ENCODE assay signal across 8 cellular contexts in the genomic region with DNA sequence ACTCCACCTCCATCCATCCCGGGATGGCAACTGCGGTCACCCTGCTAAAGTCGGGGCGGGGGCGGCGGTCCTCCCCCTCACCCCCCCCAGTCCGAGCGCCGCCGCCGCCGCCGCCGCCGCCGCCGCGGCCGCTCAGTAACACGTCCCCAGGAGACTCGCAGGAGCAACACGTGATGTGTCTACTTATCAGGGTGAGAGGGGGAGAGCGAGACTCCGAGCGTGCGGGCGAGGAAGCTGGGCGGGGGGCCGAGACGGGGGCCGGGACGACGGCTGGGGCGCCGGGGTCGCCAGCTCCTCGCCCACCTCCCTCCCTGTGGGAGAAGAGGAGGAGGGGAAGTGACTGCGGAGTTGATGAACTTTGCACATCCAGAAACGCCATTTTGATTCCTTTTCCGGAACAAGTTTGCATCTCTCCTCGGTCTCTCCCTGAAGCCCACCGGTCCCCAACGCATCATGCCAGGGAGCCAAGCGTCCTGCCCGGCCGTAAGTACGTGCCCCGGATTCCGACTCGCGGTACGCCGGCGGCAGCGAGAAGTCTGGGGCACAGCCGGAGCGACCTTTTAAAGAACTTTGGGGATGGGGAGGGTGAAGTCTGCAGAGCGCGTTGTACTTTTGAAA. TPM values are rescaled to one million over a fixed set of nuclear protein-coding genes. Genes with fewer than 3 reads are reported as not detected.
A peak's percentile ranks its signal among the peaks of the same experiment; 100 is the strongest.
DNase-seq lines count a peak whose midpoint lies in the region; ATAC-seq and TF ChIP-seq lines count a peak whose summit lies in the region.

A gene with protein sequence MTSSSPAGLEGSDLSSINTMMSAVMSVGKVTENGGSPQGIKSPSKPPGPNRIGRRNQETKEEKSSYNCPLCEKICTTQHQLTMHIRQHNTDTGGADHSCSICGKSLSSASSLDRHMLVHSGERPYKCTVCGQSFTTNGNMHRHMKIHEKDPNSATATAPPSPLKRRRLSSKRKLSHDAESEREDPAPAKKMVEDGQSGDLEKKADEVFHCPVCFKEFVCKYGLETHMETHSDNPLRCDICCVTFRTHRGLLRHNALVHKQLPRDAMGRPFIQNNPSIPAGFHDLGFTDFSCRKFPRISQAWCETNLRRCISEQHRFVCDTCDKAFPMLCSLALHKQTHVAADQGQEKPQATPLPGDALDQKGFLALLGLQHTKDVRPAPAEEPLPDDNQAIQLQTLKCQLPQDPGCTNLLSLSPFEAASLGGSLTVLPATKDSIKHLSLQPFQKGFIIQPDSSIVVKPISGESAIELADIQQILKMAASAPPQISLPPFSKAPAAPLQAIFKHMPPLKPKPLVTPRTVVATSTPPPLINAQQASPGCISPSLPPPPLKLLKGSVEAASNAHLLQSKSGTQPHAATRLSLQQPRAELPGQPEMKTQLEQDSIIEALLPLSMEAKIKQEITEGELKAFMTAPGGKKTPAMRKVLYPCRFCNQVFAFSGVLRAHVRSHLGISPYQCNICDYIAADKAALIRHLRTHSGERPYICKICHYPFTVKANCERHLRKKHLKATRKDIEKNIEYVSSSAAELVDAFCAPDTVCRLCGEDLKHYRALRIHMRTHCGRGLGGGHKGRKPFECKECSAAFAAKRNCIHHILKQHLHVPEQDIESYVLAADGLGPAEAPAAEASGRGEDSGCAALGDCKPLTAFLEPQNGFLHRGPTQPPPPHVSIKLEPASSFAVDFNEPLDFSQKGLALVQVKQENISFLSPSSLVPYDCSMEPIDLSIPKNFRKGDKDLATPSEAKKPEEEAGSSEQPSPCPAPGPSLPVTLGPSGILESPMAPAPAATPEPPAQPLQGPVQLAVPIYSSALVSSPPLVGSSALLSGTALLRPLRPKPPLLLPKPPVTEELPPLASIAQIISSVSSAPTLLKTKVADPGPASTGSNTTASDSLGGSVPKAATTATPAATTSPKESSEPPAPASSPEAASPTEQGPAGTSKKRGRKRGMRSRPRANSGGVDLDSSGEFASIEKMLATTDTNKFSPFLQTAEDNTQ (N-terminal part only) (plus strand): TSS at position 384 of the 618 bp plus-strand sequence. CDS start 73,951 bp downstream, outside the sequence.

- peak within 1 kb of the TSS; percentile 88 for H3K4me3 Mint-ChIP-seq in activated T-helper 17 cell treated with anti-CD3 and anti-CD28 coated beads, Interleukin-2, amount 50 U/mL, for 72 hours
- H3K4me3 Mint-ChIP-seq in nephron = peak within 1 kb of the TSS; percentile 94 to 95 (median 95)

- no peaks in the 10 kb centered on the region for H3K9me3 ChIP-seq in BLaER1 treated with 17β-estradiol and CSF1 and Interleukin-3, amounts not matched to agents 10 nM and 100 nM (replicated peaks in 1 of 11)
- H3K9me3 ChIP-seq in thoracic aorta = no peaks in the 10 kb centered on the region

- no peaks in the 10 kb centered on the region; a peak in 1 of 22 replicates for H3K36me3 ChIP-seq in BLaER1 treated with 17β-estradiol and CSF1 and Interleukin-3, amounts not matched to agents 10 nM and 100 nM
- no peaks in the 10 kb centered on the region for H3K36me3 ChIP-seq in thoracic aorta

- peak within 1 kb of the TSS; percentile 74 to 94 (median 89) for H3K4me2 ChIP-seq in BLaER1 treated with 17β-estradiol and CSF1 and Interleukin-3, amounts not matched to agents 10 nM and 100 nM

- peak; percentile 53 for ATAC-seq in HG03442 (IDR thresholded peaks at IDR 0.05; ENCODE audit: unreplicated experiment)
- ATAC-seq in activated T-helper 17 cell treated with anti-CD3 and anti-CD28 coated beads, Interleukin-2, amount 50 U/mL, for 72 hours (replicated peaks) = peak; percentile 67
- peak; percentile 60 for ATAC-seq in thoracic aorta (ENCODE audit: insufficient number of reproducible peaks, low FRiP score, low read depth)

- H3K36me3 Mint-ChIP-seq in activated T-helper 17 cell treated with anti-CD3 and anti-CD28 coated beads, Interleukin-2, amount 50 U/mL, for 72 hours (ENCODE audit: low read depth) = peaks cover 15% of the 10 kb centered on the region
- H3K36me3 Mint-ChIP-seq in nephron (ENCODE audit: low read depth) = no peaks in the 10 kb centered on the region

- H3K27ac ChIP-seq in BLaER1 treated with 17β-estradiol and CSF1 and Interleukin-3, amounts not matched to agents 10 nM and 100 nM = peak within 1 kb of the TSS; percentile 86 to 98 (median 94)
- H3K27ac ChIP-seq in thoracic aorta = peak within 1 kb of the TSS; percentile 85 to 91

- H4K20me1 ChIP-seq in BLaER1 treated with 17β-estradiol and CSF1 and Interleukin-3, amounts not matched to agents 10 nM and 100 nM = peaks cover 32 to 36% (median 34%) of the 10 kb centered on the region in 11 experiments

- TF ChIP-seq CTCF in fibroblast of mammary gland (conservative IDR thresholded peaks at IDR 0.05; ENCODE audit: control insufficient read depth, insufficient read depth, low read depth, low read length) (no peak), nephron (IDR thresholded peaks at IDR 0.05; ENCODE audit: unreplicated experiment in 3 of 3) (no peak), thoracic aorta (IDR thresholded peaks at IDR 0.05) (no peak)

- H3K4me3 ChIP-seq in BLaER1 treated with 17β-estradiol and CSF1 and Interleukin-3, amounts not matched to agents 10 nM and 100 nM = peak within 1 kb of the TSS; percentile 85 to 98 (median 93)
- peak within 1 kb of the TSS; percentile 95 for H3K4me3 ChIP-seq in fibroblast of mammary gland (ENCODE audit: control insufficient read depth, low read depth, low read length)
- H3K4me3 ChIP-seq in thoracic aorta = peak within 1 kb of the TSS; percentile 100

- H3K27me3 Mint-ChIP-seq in activated T-helper 17 cell treated with anti-CD3 and anti-CD28 coated beads, Interleukin-2, amount 50 U/mL, for 72 hours = no peaks in the 10 kb centered on the region
- H3K27me3 Mint-ChIP-seq in nephron (ENCODE audit: low read depth) = peaks cover 4% of the 10 kb centered on the region

- peak; percentile 78 for DNase-seq in GM19240 (ENCODE audit: insufficient read length, low spot score)
- peak; percentile 53 for DNase-seq in fibroblast of mammary gland (ENCODE audit: low read depth)
- DNase-seq in thoracic aorta (ENCODE audit: low spot score) = no peak

- peaks cover 37% of the 10 kb centered on the region for H3K4me1 Mint-ChIP-seq in activated T-helper 17 cell treated with anti-CD3 and anti-CD28 coated beads, Interleukin-2, amount 50 U/mL, for 72 hours
- H3K4me1 Mint-ChIP-seq in nephron = peaks cover 39% of the 10 kb centered on the region

- H3K27ac Mint-ChIP-seq in activated T-helper 17 cell treated with anti-CD3 and anti-CD28 coated beads, Interleukin-2, amount 50 U/mL, for 72 hours = peak within 1 kb of the TSS; percentile 92
- peak within 1 kb of the TSS; percentile 61 to 93 (median 92) for H3K27ac Mint-ChIP-seq in nephron

- peak within 1 kb of the TSS; percentile 91 to 96 (median 94) for H3K9ac ChIP-seq in BLaER1 treated with 17β-estradiol and CSF1 and Interleukin-3, amounts not matched to agents 10 nM and 100 nM

- H3K27me3 ChIP-seq in BLaER1 treated with 17β-estradiol and CSF1 and Interleukin-3, amounts not matched to agents 10 nM and 100 nM = no peaks in the 10 kb centered on the region
- no peaks in the 10 kb centered on the region for H3K27me3 ChIP-seq in thoracic aorta (replicated peaks; ENCODE audit: insufficient read depth)

- peaks cover 33 to 44% (median 43%) of the 10 kb centered on the region in 10 experiments for H3K4me1 ChIP-seq in BLaER1 treated with 17β-estradiol and CSF1 and Interleukin-3, amounts not matched to agents 10 nM and 100 nM
- H3K4me1 ChIP-seq in thoracic aorta (ENCODE audit: control insufficient read depth in 1 of 2, low read depth in 2 of 2) = peaks cover 6 to 25% of the 10 kb centered on the region in 2 donors

- no peaks in the 10 kb centered on the region for H3K9me3 Mint-ChIP-seq in activated T-helper 17 cell treated with anti-CD3 and anti-CD28 coated beads, Interleukin-2, amount 50 U/mL, for 72 hours
- no peaks in the 10 kb centered on the region for H3K9me3 Mint-ChIP-seq in nephron

TF ChIP-seq in PFSK-1, 5 proteins besides CTCF, POLR2A, EP300 and RAD21:
- TF ChIP-seq POLR2AphosphoS5 (IDR thresholded peaks at IDR 0.05; ENCODE audit: low read depth, low read length) (no peak; the same call in none of the 2 replicates), SIN3A (IDR thresholded peaks at IDR 0.05; ENCODE audit: borderline replicate concordance, insufficient read depth, low read length) (peak; percentile 47; the same call in 1 of the 2 replicates)

RNA-seq across cellular contexts. Expression of the gene that starts here (rescaled TPM):
- polyA plus RNA-seq in PFSK-1 (2012; ENCODE audit: insufficient read length, low read depth) = 20.4 TPM
- total RNA-seq in activated T-helper 17 cell treated with anti-CD3 and anti-CD28 coated beads, Interleukin-2, amount 50 U/mL, for 72 hours = 10 to 100 TPM; 14.8 to 21.9 TPM
- total RNA-seq in thoracic aorta = 10 to 100 TPM; 30.6 to 39.3 TPM
